ENCODE assay signal across 8 cellular contexts in genomic region chr13:108921238-108921637, GRCh38.
"Had no signal": no experiment of that assay in that cellular context is flagged by ENCODE, and none has a peak within 500 bp of the region (broad histone marks: within the 10 kb centered on the region; RNA-seq: fewer than 3 reads in every experiment).

No MANE protein-coding gene starts in this region.

- H3K9me3 Mint-ChIP-seq: H9, IgD-negative memory B cell had no signal

- DNase-seq: GM23248, GOT3, H9, HCEC 1CT, KG1 had no signal

- H3K27ac Mint-ChIP-seq: H9, IgD-negative memory B cell had no signal

- ATAC-seq: HepG2 had no signal

- H3K4me3 Mint-ChIP-seq: H9, IgD-negative memory B cell had no signal

- FAIRE-seq: HepG2 had no signal

- H3K36me3 Mint-ChIP-seq: IgD-negative memory B cell had no signal

- H3K27ac ChIP-seq: GM23248, HL-60 had no signal
